Comparison of ENCODE assay signal across 10 cellular contexts in the genomic region with DNA sequence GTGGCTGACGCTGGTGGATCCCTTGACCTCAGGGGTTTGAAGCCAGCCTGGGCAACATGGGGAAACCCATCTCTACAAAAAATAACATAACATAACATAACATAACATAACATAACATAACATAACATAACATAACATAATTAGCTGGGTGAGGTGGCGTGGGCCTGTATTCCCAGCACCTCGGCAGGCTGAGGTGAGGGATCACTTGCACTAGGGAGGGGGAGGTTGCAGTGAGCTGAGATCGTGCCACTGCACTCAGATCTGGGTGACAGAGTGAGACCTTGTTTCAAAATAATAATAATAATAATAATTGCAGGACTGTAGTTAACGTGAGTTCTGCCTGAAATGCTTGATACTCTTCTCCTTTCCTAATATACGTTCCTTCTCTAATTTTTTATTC. TPM values are rescaled to one million over a fixed set of nuclear protein-coding genes. Genes with fewer than 3 reads are reported as not detected.
DNase-seq lines count a peak whose midpoint lies in the region; ATAC-seq and TF ChIP-seq lines count a peak whose summit lies in the region.
"Had no signal": no experiment of that assay in that cellular context is flagged by ENCODE, and none has a peak within 500 bp of the region (broad histone marks: within the 10 kb centered on the region; RNA-seq: fewer than 3 reads in every experiment).

No MANE protein-coding gene starts in this region.

- peaks cover 38% of the 10 kb centered on the region for H3K36me3 Mint-ChIP-seq in activated T-helper 1 cell treated with anti-CD3 and anti-CD28 coated beads, Interleukin-12 subunit alpha, Interleukin-12 subunit beta, Interleukin-2, Interleukin-4 antibody, amounts not matched to agents 30 ng/mL and 10 ng/mL and 1 ng/mL, durations not matched to agents 14 hours and 24 hours and 36 hours (ENCODE audit: low read depth)
- peaks cover 38% of the 10 kb centered on the region for H3K36me3 Mint-ChIP-seq in type B pancreatic cell

- H3K4me3 Mint-ChIP-seq in activated T-helper 1 cell treated with anti-CD3 and anti-CD28 coated beads, Interleukin-12 subunit alpha, Interleukin-12 subunit beta, Interleukin-2, Interleukin-4 antibody, amounts not matched to agents 30 ng/mL and 10 ng/mL and 1 ng/mL, durations not matched to agents 14 hours and 24 hours and 36 hours = peak overlapping the region; percentile 97
- peak overlapping the region; percentile 100 for H3K4me3 Mint-ChIP-seq in type B pancreatic cell

- peaks cover 8% of the 10 kb centered on the region for H3K27me3 Mint-ChIP-seq in activated T-helper 1 cell treated with anti-CD3 and anti-CD28 coated beads, Interleukin-12 subunit alpha, Interleukin-12 subunit beta, Interleukin-2, Interleukin-4 antibody, amounts not matched to agents 30 ng/mL and 10 ng/mL and 1 ng/mL, durations not matched to agents 14 hours and 24 hours and 36 hours (ENCODE audit: insufficient read depth)
- peaks cover 5% of the 10 kb centered on the region for H3K27me3 Mint-ChIP-seq in type B pancreatic cell

- H3K27ac ChIP-seq in heart right ventricle = no peak overlapping the region

- H3K4me1 Mint-ChIP-seq in activated T-helper 1 cell treated with anti-CD3 and anti-CD28 coated beads, Interleukin-12 subunit alpha, Interleukin-12 subunit beta, Interleukin-2, Interleukin-4 antibody, amounts not matched to agents 30 ng/mL and 10 ng/mL and 1 ng/mL, durations not matched to agents 14 hours and 24 hours and 36 hours (ENCODE audit: low read depth) = peaks cover 36% of the 10 kb centered on the region
- peaks cover 8% of the 10 kb centered on the region for H3K4me1 Mint-ChIP-seq in type B pancreatic cell (ENCODE audit: unreplicated experiment)

- H3K27me3 ChIP-seq in heart right ventricle = no peaks in the 10 kb centered on the region
- H3K27me3 ChIP-seq in kidney epithelial cell (ENCODE audit: control insufficient read depth, insufficient read depth, low read length) = no peaks in the 10 kb centered on the region

- peak overlapping the region; percentile 99 for H3K27ac Mint-ChIP-seq in activated T-helper 1 cell treated with anti-CD3 and anti-CD28 coated beads, Interleukin-12 subunit alpha, Interleukin-12 subunit beta, Interleukin-2, Interleukin-4 antibody, amounts not matched to agents 30 ng/mL and 10 ng/mL and 1 ng/mL, durations not matched to agents 14 hours and 24 hours and 36 hours
- peak overlapping the region; percentile 100 for H3K27ac Mint-ChIP-seq in type B pancreatic cell

- 72% methylated on average over 6 of the region's 6 CpGs for whole genome bisulfite sequencing in heart right ventricle, 2 donors

- no peaks in the 10 kb centered on the region for H3K9me3 Mint-ChIP-seq in activated T-helper 1 cell treated with anti-CD3 and anti-CD28 coated beads, Interleukin-12 subunit alpha, Interleukin-12 subunit beta, Interleukin-2, Interleukin-4 antibody, amounts not matched to agents 30 ng/mL and 10 ng/mL and 1 ng/mL, durations not matched to agents 14 hours and 24 hours and 36 hours
- H3K9me3 Mint-ChIP-seq in type B pancreatic cell = no peaks in the 10 kb centered on the region

- TF ChIP-seq CTCF in heart right ventricle (IDR thresholded peaks at IDR 0.05) (no peak), kidney epithelial cell (IDR thresholded peaks at IDR 0.05; ENCODE audit: insufficient read depth, low read length, poor library complexity, severe bottlenecking) (no peak), type B pancreatic cell (conservative IDR thresholded peaks at IDR 0.05) (no peak)

- DNase-seq in heart right ventricle = no peak
- no peak for DNase-seq in Right ventricle myocardium superior
- no peak for DNase-seq in activated T-helper 1 cell treated with anti-CD3 and anti-CD28 coated beads, Interleukin-12 subunit alpha, Interleukin-12 subunit beta, Interleukin-2, Interleukin-4 antibody, amounts not matched to agents 30 ng/mL and 10 ng/mL and 1 ng/mL, durations not matched to agents 14 hours and 24 hours and 36 hours (ENCODE audit: low spot score)
- no peak for DNase-seq in kidney epithelial cell (ENCODE audit: low read depth)
- no peak for DNase-seq in type B pancreatic cell (ENCODE audit: extremely low spot score, unreplicated experiment)
- no peak for DNase-seq in LoVo (ENCODE audit: low spot score)
- DNase-seq in NCI-H2227 treated with DMSO at 0.1 percent for 48 hours (lab: John Stamatoyannopoulos, UW) = no peak
- DNase-seq in middle frontal gyrus (ENCODE audit: extremely low spot score, low spot score) = no peak
- DNase-seq: activated CD8-positive, alpha-beta memory T cell treated with anti-CD3 and anti-CD28 coated beads, Interleukin-2, amount 50 U/mL, for 48 hours; NCI-H345 had no signal

- H3K9me3 ChIP-seq in heart right ventricle = no peaks in the 10 kb centered on the region

- peak overlapping the region in 6 of 10 donors; percentile 82 to 97 (median 90) for H3K4me3 ChIP-seq in heart right ventricle
- H3K4me3 ChIP-seq in kidney epithelial cell (ENCODE audit: low read depth, low read length) = peak overlapping the region; percentile 84

- peaks cover 0 to 24% (median 14%) of the 10 kb centered on the region in 9 donors for H3K4me1 ChIP-seq in heart right ventricle

- intact Hi-C loops in heart right ventricle (cut with DNase I) (loop anchor here in 9 of 10 donors (2.0 to 10.0 kb wide), 7 partner anchors 63 to 143 kb away; partner anchors contain the start of genes YBX3 (in 4 of the 9) and STYK1 (in 2 of the 9)), Right ventricle myocardium superior (cut with DNase I) (loop anchor here (5.0 kb wide), 1 partner anchor 140 kb away; no protein-coding TSS in a partner anchor)
- intact Hi-C loops in activated T-helper 1 cell treated with anti-CD3 and anti-CD28 coated beads, Interleukin-12 subunit alpha, Interleukin-12 subunit beta, Interleukin-2, Interleukin-4 antibody, amounts not matched to agents 30 ng/mL and 10 ng/mL and 1 ng/mL, durations not matched to agents 14 hours and 24 hours and 36 hours (cut with micrococcal nuclease) = loop anchor here (2.0 to 10.0 kb wide), 5 partner anchors 71 to 967 kb away; partner anchors contain the start of gene GABARAPL1

- ATAC-seq in heart right ventricle = no peak
- ATAC-seq in Right ventricle myocardium superior (ENCODE audit: poor library complexity) = no peak

- H3K36me3 ChIP-seq in heart right ventricle (peaks cover 0 to 47% (median 20%) of the 10 kb centered on the region in 9 donors), kidney epithelial cell (ENCODE audit: control insufficient read depth, insufficient read depth, low read length) (no peaks in the 10 kb centered on the region)

RNA-seq across cellular contexts. Expression of gene MAGOHB, which starts 1.3 kb away (rescaled TPM):
- total RNA-seq in heart right ventricle (10 to 100 TPM; 10.9 to 17.1 (median 13.4) TPM), Right ventricle myocardium superior (14.0 TPM), kidney epithelial cell (21.7 and 31.1 TPM in 2 replicates), type B pancreatic cell (ENCODE audit: low replicate concordance) (39.6 and 57.6 TPM in 2 replicates)
- polyA plus RNA-seq in heart right ventricle = 10 to 100 TPM; 14.6 to 15.1 TPM
- 79.4 and 85.1 TPM in 2 replicates for total RNA-seq in activated T-helper 1 cell treated with anti-CD3 and anti-CD28 coated beads, Interleukin-12 subunit alpha, Interleukin-12 subunit beta, Interleukin-2, Interleukin-4 antibody, amounts not matched to agents 30 ng/mL and 10 ng/mL and 1 ng/mL, durations not matched to agents 14 hours and 24 hours and 36 hours
